Comparison of ENCODE assay signal across 20 cellular contexts in the genomic region with DNA sequence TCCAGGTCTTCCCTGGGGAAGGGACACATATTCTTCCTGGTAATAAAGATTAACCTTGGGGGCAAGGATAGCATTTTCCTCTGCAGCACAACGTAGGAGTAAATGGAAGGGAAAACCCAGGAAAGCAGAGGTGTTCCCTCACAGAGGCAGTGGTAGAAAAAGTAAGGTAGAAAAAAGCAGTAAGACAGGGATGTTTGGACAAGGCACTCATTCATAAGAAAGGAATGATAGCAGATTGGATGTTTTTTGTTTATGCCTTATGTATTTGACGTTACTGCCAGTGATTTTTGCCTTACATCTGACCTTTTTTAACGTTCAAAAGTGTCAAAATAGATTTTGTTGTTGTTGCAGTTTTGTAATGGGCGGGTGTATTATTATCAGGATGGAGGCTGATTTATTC.
"Had no signal": no experiment of that assay in that cellular context is flagged by ENCODE, and none has a peak within 500 bp of the region (broad histone marks: within the 10 kb centered on the region; RNA-seq: fewer than 3 reads in every experiment).

No MANE protein-coding gene starts in this region.

- H3K9me3 Mint-ChIP-seq: effector memory CD8-positive, alpha-beta T cell; natural killer cell had no signal

- H3K4me1 ChIP-seq: esophagus squamous epithelium, foreskin keratinocyte, suprapubic skin, tibial nerve had no signal

- ATAC-seq: effector memory CD8-positive, alpha-beta T cell; foreskin keratinocyte; heart left ventricle; left lobe of liver; natural killer cell; pancreas; right cardiac atrium had no signal

- H3K4me3 Mint-ChIP-seq: effector memory CD8-positive, alpha-beta T cell; natural killer cell had no signal

- H3K4me3 ChIP-seq: esophagus squamous epithelium, heart left ventricle, pancreas, suprapubic skin, tibial nerve had no signal

- DNase-seq: caudate nucleus; cortex of kidney; effector memory CD8-positive, alpha-beta T cell; esophagus squamous epithelium; foreskin keratinocyte; heart left ventricle; hippocampal formation; islet precursor cell; mammary epithelial cell; natural killer cell; occipital lobe; pancreas; right cardiac atrium; small intestine; stimulated activated CD4-positive, alpha-beta T cell treated with anti-CD3 and anti-CD28 coated beads, Interleukin-2, amount 100 ng/mL, for 48 hours; stimulated activated naive CD4-positive, alpha-beta T cell treated with Interleukin-2 at 50 U/mL for 16 hours had no signal

- H3K36me3 Mint-ChIP-seq: natural killer cell had no signal

- H3K27ac ChIP-seq: esophagus squamous epithelium, foreskin keratinocyte, heart left ventricle, pancreas, suprapubic skin, tibial nerve had no signal

- H3K27me3 ChIP-seq: esophagus squamous epithelium, foreskin keratinocyte, heart left ventricle, pancreas, suprapubic skin, tibial nerve had no signal

- H3K27ac Mint-ChIP-seq: natural killer cell, progenitor cell of endocrine pancreas had no signal

- H3K27me3 Mint-ChIP-seq: effector memory CD8-positive, alpha-beta T cell; progenitor cell of endocrine pancreas had no signal

- H3K36me3 ChIP-seq: esophagus squamous epithelium, heart left ventricle, pancreas, suprapubic skin, tibial nerve had no signal

- H3K9me3 ChIP-seq: esophagus squamous epithelium, heart left ventricle, pancreas, suprapubic skin, tibial nerve had no signal
